Comparison of ENCODE assay signal across 8 cellular contexts in the genomic region with DNA sequence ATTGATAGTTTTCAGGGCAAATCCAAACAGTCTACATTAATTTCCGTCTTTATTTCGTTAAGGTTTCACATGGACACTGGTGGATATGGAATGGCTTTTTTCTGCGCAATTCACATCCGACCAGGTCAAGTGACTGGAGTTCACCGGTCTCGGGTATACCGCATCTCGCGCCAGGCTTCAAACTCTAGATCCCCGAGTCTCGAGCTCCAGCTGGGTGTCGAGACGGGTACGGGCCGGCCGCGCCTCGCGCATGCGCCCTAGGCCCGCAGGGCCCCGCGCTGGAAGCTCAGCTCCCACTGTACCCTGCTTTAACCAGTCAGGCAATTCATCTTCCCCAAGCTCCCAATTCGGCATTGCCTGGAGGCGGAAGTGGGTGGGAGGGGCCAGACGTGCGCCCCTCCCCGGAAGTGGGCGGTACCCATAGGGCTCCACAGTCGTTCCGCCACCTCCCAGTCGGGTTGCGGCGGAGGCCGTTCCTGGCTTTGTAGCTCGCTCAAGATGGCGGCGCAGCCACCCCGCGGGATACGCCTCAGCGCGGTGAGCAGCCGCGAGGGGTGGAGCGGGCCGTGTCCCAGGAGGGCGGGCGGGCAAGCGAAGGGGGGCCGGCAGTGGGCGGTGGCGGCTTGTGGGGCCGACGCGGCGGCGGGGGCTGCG. TPM values are rescaled to one million over a fixed set of nuclear protein-coding genes. Genes with fewer than 3 reads are reported as not detected.
A peak's percentile ranks its signal among the peaks of the same experiment; 100 is the strongest.
DNase-seq lines count a peak whose midpoint lies in the region; ATAC-seq, FAIRE-seq and TF ChIP-seq lines count a peak whose summit lies in the region.

A gene with protein sequence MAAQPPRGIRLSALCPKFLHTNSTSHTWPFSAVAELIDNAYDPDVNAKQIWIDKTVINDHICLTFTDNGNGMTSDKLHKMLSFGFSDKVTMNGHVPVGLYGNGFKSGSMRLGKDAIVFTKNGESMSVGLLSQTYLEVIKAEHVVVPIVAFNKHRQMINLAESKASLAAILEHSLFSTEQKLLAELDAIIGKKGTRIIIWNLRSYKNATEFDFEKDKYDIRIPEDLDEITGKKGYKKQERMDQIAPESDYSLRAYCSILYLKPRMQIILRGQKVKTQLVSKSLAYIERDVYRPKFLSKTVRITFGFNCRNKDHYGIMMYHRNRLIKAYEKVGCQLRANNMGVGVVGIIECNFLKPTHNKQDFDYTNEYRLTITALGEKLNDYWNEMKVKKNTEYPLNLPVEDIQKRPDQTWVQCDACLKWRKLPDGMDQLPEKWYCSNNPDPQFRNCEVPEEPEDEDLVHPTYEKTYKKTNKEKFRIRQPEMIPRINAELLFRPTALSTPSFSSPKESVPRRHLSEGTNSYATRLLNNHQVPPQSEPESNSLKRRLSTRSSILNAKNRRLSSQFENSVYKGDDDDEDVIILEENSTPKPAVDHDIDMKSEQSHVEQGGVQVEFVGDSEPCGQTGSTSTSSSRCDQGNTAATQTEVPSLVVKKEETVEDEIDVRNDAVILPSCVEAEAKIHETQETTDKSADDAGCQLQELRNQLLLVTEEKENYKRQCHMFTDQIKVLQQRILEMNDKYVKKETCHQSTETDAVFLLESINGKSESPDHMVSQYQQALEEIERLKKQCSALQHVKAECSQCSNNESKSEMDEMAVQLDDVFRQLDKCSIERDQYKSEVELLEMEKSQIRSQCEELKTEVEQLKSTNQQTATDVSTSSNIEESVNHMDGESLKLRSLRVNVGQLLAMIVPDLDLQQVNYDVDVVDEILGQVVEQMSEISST (plus strand): TSS at position 431 of the 654 bp plus-strand sequence. CDS start 68 bp downstream, at position 499.

- H3K36me3 ChIP-seq in astrocyte (ENCODE audit: insufficient read depth, low read length) (no peaks in the 10 kb centered on the region), uterus (no peaks in the 10 kb centered on the region)

- H3K4me1 Mint-ChIP-seq in astrocyte (ENCODE audit: low read depth, unreplicated experiment): peaks cover 10% of the 10 kb centered on the region

- H3K79me2 ChIP-seq in astrocyte (ENCODE audit: insufficient read depth, low read length): peaks cover 46% of the 10 kb centered on the region

- peak; percentile 86 for ATAC-seq in GM18505 (IDR thresholded peaks at IDR 0.05; ENCODE audit: unreplicated experiment)
- ATAC-seq in HG02973 (IDR thresholded peaks at IDR 0.05; ENCODE audit: unreplicated experiment): peak; percentile 78
- ATAC-seq in right cardiac atrium: peak; percentile 99

- peak; percentile 95 for TF ChIP-seq POLR2A in GM18505 (IDR thresholded peaks at IDR 0.05; ENCODE audit: borderline replicate concordance, extremely low read depth, insufficient read depth, insufficient read length)
- peak; percentile 94 to 96 for TF ChIP-seq POLR2A in uterus (IDR thresholded peaks at IDR 0.05)

- peaks cover 2% of the 10 kb centered on the region for H3K36me3 Mint-ChIP-seq in astrocyte (ENCODE audit: low read depth, unreplicated experiment)

- H3K27me3 ChIP-seq in astrocyte (ENCODE audit: insufficient read depth, low read length) (no peaks in the 10 kb centered on the region), right cardiac atrium (ENCODE audit: control insufficient read depth, insufficient read depth) (no peaks in the 10 kb centered on the region), uterus (no peaks in the 10 kb centered on the region)

- H3K27ac ChIP-seq in astrocyte (ENCODE audit: low read depth, low read length): peak within 1 kb of the TSS; percentile 86
- H3K27ac ChIP-seq in right cardiac atrium (ENCODE audit: low read length): peak within 1 kb of the TSS; percentile 94
- H3K27ac ChIP-seq in uterus: peak within 1 kb of the TSS; percentile 91 to 98

- H4K20me1 ChIP-seq in astrocyte (ENCODE audit: insufficient read depth, low read length): peaks cover 41% of the 10 kb centered on the region

- FAIRE-seq in astrocyte (lab: Jason Lieb, UNC): peak; percentile 39

- WGBS in right cardiac atrium: under 1% methylated on average over 59 of the region's 59 CpGs

- H3K9me3 ChIP-seq in astrocyte (ENCODE audit: insufficient read depth, low read depth, low read length): no peaks in the 10 kb centered on the region
- no peaks in the 10 kb centered on the region for H3K9me3 ChIP-seq in right cardiac atrium (ENCODE audit: control insufficient read depth, low read length)
- no peaks in the 10 kb centered on the region for H3K9me3 ChIP-seq in uterus

- H3K4me2 ChIP-seq in astrocyte (ENCODE audit: low read length): peak within 1 kb of the TSS; percentile 90

- DNase-seq in NCI-H2029 (lab: John Stamatoyannopoulos, UW): peak; percentile 98
- DNase-seq in T-helper 22 cell (ENCODE audit: low read depth): peak; percentile 97
- peak; percentile 96 for DNase-seq in astrocyte (ENCODE audit: low read depth)
- DNase-seq in right cardiac atrium: peak; percentile 98 to 99 (median 99)
- DNase-seq in pulmonary artery endothelial cell (ENCODE audit: low read depth, low spot score): peak; percentile 96
- peak; percentile 97 to 99 for DNase-seq in uterus

- intact Hi-C loops in right cardiac atrium (cut with DNase I): loop anchor here in 3 of 4 donors (10.0 kb wide), 2 partner anchors 165 to 175 kb away; a partner anchor contains a TSS
- intact Hi-C loops in uterus (cut with DNase I; ENCODE audit: low total_unique reads): no loop called here

- H2AFZ ChIP-seq in astrocyte (ENCODE audit: low read depth, low read length): peak within 1 kb of the TSS; percentile 82

- peak within 1 kb of the TSS; percentile 83 for H3K4me3 ChIP-seq in astrocyte (ENCODE audit: insufficient read depth, low read depth, low read length)
- peak within 1 kb of the TSS; percentile 75 for H3K4me3 ChIP-seq in right cardiac atrium (ENCODE audit: low read length)
- H3K4me3 ChIP-seq in uterus: peak within 1 kb of the TSS; percentile 46 to 95

- peaks cover 1% of the 10 kb centered on the region for H3K9me3 Mint-ChIP-seq in astrocyte (ENCODE audit: unreplicated experiment)

- no peak for TF ChIP-seq CTCF in astrocyte (IDR thresholded peaks at IDR 0.05; ENCODE audit: insufficient read depth, low read depth, low read length)
- TF ChIP-seq CTCF in uterus (IDR thresholded peaks at IDR 0.05): peak in 1 of 4 experiments; percentile 5

- H3K27ac Mint-ChIP-seq in astrocyte (ENCODE audit: unreplicated experiment): peak within 1 kb of the TSS; percentile 90

- peak within 1 kb of the TSS; percentile 92 for H3K9ac ChIP-seq in astrocyte (ENCODE audit: low read length)

- H3K27me3 Mint-ChIP-seq in astrocyte (ENCODE audit: low read depth, unreplicated experiment): no peaks in the 10 kb centered on the region

- H3K4me1 ChIP-seq in astrocyte (ENCODE audit: insufficient read depth, low read length) (peaks cover 15% of the 10 kb centered on the region), right cardiac atrium (ENCODE audit: control insufficient read depth, insufficient read depth, low read length) (peaks cover 4% of the 10 kb centered on the region), uterus (peaks cover 0 to 13% of the 10 kb centered on the region in 2 donors)

- H3K4me3 Mint-ChIP-seq in astrocyte (ENCODE audit: unreplicated experiment): peak within 1 kb of the TSS; percentile 97

RNA-seq across cellular contexts. Expression of the gene that starts here (rescaled TPM):
- total RNA-seq in astrocyte (27.5 and 29.2 TPM in 2 replicates), right cardiac atrium (10 to 100 TPM; 20.6 to 23.1 (median 21.8) TPM), pulmonary artery endothelial cell (30.1 and 37.1 TPM in 2 replicates), uterus (10 to 100 TPM; 23.3 to 95.1 (median 59.4) TPM)
- 10.0 TPM for polyA plus RNA-seq in right cardiac atrium

Comparison
In these comparisons a context has a peak if more than half of its experiments do, and no peak if none do; other contexts are left out.
1. Peak in every context shown above with its lines: DNase-seq, ATAC-seq, H3K4me3 ChIP-seq and H3K27ac ChIP-seq.